In the genomic region with DNA sequence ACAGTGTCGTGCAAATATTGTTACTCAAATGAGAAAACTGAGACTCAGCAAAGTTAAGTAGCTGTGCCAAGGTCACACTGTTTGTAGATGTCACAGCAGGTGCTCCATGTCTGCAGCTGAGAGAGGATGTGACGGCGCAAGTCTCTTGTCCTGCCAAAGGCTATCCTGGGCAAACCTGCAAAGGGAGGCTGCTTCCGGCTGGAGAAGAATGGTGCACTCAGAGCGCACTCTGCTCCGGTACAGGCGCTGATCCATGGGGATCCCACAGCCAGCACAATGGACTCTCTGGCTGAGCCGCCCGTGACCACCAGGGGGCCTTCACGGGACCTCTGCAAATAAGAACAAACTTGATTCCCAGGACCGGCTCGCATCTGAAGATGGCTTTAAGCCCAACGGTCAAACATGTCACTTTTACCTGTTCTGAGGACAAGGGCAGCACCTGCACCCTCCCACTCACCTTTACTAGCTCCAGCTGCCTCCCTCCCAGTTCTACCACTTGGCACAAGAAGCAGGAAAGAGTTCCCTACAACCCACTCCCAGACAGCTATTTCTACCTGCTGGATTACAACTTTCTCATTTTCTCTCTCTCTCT, we compare ENCODE assay signal across 8 cellular contexts. TPM values are rescaled to one million over a fixed set of nuclear protein-coding genes. Genes with fewer than 3 reads are reported as not detected.
DNase-seq lines count a peak whose midpoint lies in the region; ATAC-seq and TF ChIP-seq lines count a peak whose summit lies in the region.

No MANE protein-coding gene starts in this region.

- no peaks in the 10 kb centered on the region for H4K20me1 ChIP-seq in neural cell (ENCODE audit: insufficient read depth)

- H3K36me3 Mint-ChIP-seq in CD4-positive, alpha-beta T cell (ENCODE audit: low read depth), result no peaks in the 10 kb centered on the region

- H3K4me1 ChIP-seq in HEK293 (ENCODE audit: control insufficient read depth, insufficient read depth, low read length) (no peaks in the 10 kb centered on the region), suprapubic skin (peaks cover 24% of the 10 kb centered on the region)

- no peak for TF ChIP-seq POLR2A in suprapubic skin (IDR thresholded peaks at IDR 0.05)

- H3K27ac Mint-ChIP-seq in CD4-positive, alpha-beta T cell, result no peak overlapping the region

- H2AFZ ChIP-seq in neural cell (ENCODE audit: low read depth, low read length), result no peak overlapping the region

- H3K36me3 ChIP-seq in HEK293 (ENCODE audit: control insufficient read depth in 2 of 2, insufficient read depth in 1 of 2, low read length in 2 of 2) (no peaks in the 10 kb centered on the region), neural cell (ENCODE audit: insufficient read depth, low read length) (no peaks in the 10 kb centered on the region), suprapubic skin (no peaks in the 10 kb centered on the region)

- H3K9me3 ChIP-seq in CD4-positive, alpha-beta T cell (ENCODE audit: control insufficient read depth, low read length), result no peaks in the 10 kb centered on the region
- H3K9me3 ChIP-seq in HEK293 (ENCODE audit: control insufficient read depth, insufficient read depth, low read depth, low read length) (no peaks in the 10 kb centered on the region), neural cell (ENCODE audit: low read length) (no peaks in the 10 kb centered on the region), suprapubic skin (no peaks in the 10 kb centered on the region)

- H3K4me2 ChIP-seq in neural cell (ENCODE audit: low read length), result no peak overlapping the region

- no peak overlapping the region for H3K27ac ChIP-seq in CD4-positive, alpha-beta T cell (ENCODE audit: low read depth, low read length)
- H3K27ac ChIP-seq in HEK293 (ENCODE audit: extremely low read depth, low read depth, low read length) (no peak overlapping the region), neural cell (ENCODE audit: low read length) (no peak overlapping the region), suprapubic skin (no peak overlapping the region)

- ATAC-seq in CD4-positive, alpha-beta T cell (ENCODE audit: poor library complexity), result no peak
- no peak for ATAC-seq in GM21576 (IDR thresholded peaks at IDR 0.05; ENCODE audit: unreplicated experiment)

- POLR2A ChIA-PET in CD4-positive, alpha-beta T cell (lab: Charles Lee), result no interaction called here
- POLR2A ChIA-PET in HEK293 (lab: Yijun Ruan, JAX), result no interaction called here

- TF ChIP-seq EP300 in neural cell (conservative IDR thresholded peaks at IDR 0.05; ENCODE audit: poor library complexity, severe bottlenecking) (no peak), suprapubic skin (IDR thresholded peaks at IDR 0.05) (no peak)

- DNase-seq in CD4-positive, alpha-beta T cell, result peak in 8 of 10 experiments; percentile 8 to 46 (median 26)
- peak; percentile 37 for DNase-seq in NCI-H526 treated with DMSO at 0.1 percent for 48 hours (lab: John Stamatoyannopoulos, UW)
- DNase-seq in activated T-cell treated with anti-CD3 and anti-CD28 coated beads for 48 hours (ENCODE audit: low read depth), result peak; percentile 33
- peak; percentile 64 for DNase-seq in fibroblast of peridontal ligament (ENCODE audit: extremely low read depth)
- peak; percentile 84 to 88 for DNase-seq in suprapubic skin (ENCODE audit: low spot score in 2 of 2)

- H3K79me2 ChIP-seq in neural cell (replicated peaks; ENCODE audit: insufficient read depth, low read length), result no peaks in the 10 kb centered on the region

- no peaks in the 10 kb centered on the region for H3F3A ChIP-seq in neural cell (ENCODE audit: insufficient read depth, low read length, poor library complexity, severe bottlenecking)

- H3K9me3 Mint-ChIP-seq in CD4-positive, alpha-beta T cell, result no peaks in the 10 kb centered on the region

- H3K9ac ChIP-seq in neural cell (ENCODE audit: low read length), result no peak overlapping the region

- 12% methylated on average over 10 of the region's 13 CpGs for WGBS in suprapubic skin

- H3K27me3 Mint-ChIP-seq in CD4-positive, alpha-beta T cell, result no peaks in the 10 kb centered on the region

- intact Hi-C loops in CD4-positive, alpha-beta T cell (cut with DNase I, micrococcal nuclease), result no loop called here

- H3K27me3 ChIP-seq in CD4-positive, alpha-beta T cell (ENCODE audit: control insufficient read depth, insufficient read depth, low read length), result no peaks in the 10 kb centered on the region
- H3K27me3 ChIP-seq in neural cell (ENCODE audit: insufficient read depth, low read depth, low read length), result no peaks in the 10 kb centered on the region
- no peaks in the 10 kb centered on the region for H3K27me3 ChIP-seq in suprapubic skin

- H3K4me3 ChIP-seq in HEK293 (ENCODE audit: low read depth, low read length) (no peak overlapping the region), neural cell (ENCODE audit: low read length) (no peak overlapping the region), suprapubic skin (no peak overlapping the region)

- TF ChIP-seq CTCF in CD4-positive, alpha-beta T cell (IDR thresholded peaks at IDR 0.05), result peak; percentile 57
- peak; percentile 80 for TF ChIP-seq CTCF in HEK293 (tag by site-specific recombination; IDR thresholded peaks at IDR 0.05)
- TF ChIP-seq CTCF in neural cell (IDR thresholded peaks at IDR 0.05; ENCODE audit: poor library complexity, severe bottlenecking), result peak; percentile 65
- TF ChIP-seq CTCF in suprapubic skin (IDR thresholded peaks at IDR 0.05), result peak; percentile 64 to 81

- CTCF ChIA-PET in CD4-positive, alpha-beta T cell (lab: Charles Lee), result interaction anchor here (1.3 to 1.5 kb wide), 2 partner anchors 14 to 147 kb away, joined by 3 to 5 read pairs; no protein-coding TSS in a partner anchor
- CTCF ChIA-PET in HEK293 (lab: Yijun Ruan, JAX), result interaction anchor here (0.5 to 5.6 kb wide), 36 partner anchors 10 to 1907 kb away, joined by 3 to 59 read pairs (median 4); partner anchors contain the start of gene NEK2

- peaks cover 6% of the 10 kb centered on the region for H3K4me1 Mint-ChIP-seq in CD4-positive, alpha-beta T cell (ENCODE audit: low read depth)

- no peak overlapping the region for H3K4me3 Mint-ChIP-seq in CD4-positive, alpha-beta T cell

- peak; percentile 32 for TF ChIP-seq RAD21 in neural cell (conservative IDR thresholded peaks at IDR 0.05)

- no peaks in the 10 kb centered on the region for H3K9me2 ChIP-seq in neural cell (ENCODE audit: insufficient read depth, low read length)

TF ChIP-seq in HEK293, 187 proteins besides CTCF, POLR2A, EP300 and RAD21 (continues in another document):
- TF ChIP-seq, protein P1, sequence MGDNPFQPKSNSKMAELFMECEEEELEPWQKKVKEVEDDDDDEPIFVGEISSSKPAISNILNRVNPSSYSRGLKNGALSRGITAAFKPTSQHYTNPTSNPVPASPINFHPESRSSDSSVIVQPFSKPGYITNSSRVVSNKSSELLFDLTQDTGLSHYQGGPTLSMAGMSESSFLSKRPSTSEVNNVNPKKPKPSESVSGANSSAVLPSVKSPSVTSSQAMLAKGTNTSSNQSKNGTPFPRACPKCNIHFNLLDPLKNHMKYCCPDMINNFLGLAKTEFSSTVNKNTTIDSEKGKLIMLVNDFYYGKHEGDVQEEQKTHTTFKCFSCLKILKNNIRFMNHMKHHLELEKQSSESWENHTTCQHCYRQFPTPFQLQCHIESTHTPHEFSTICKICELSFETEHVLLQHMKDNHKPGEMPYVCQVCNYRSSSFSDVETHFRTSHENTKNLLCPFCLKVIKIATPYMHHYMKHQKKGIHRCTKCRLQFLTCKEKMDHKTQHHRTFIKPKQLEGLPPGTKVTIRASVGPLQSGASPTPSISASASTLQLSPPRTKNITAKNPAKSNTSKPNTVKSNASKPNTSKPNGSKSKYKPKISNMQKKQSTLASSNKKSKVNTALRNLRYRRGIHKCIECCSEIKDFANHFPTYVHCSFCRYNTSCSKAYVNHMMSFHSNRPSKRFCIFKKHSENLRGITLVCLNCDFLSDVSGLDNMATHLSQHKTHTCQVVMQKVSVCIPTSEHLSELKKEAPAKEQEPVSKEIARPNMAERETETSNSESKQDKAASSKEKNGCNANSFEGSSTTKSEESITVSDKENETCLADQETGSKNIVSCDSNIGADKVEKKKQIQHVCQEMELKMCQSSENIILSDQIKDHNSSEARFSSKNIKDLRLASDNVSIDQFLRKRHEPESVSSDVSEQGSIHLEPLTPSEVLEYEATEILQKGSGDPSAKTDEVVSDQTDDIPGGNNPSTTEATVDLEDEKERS (tag by site-specific recombination; IDR thresholded peaks at IDR 0.05), result no peak
- TF ChIP-seq SCRT2 (tag by site-specific recombination; IDR thresholded peaks at IDR 0.05) (0 out of 2 replicates have a peak, but pooled peaks have one; percentile 41), ZNF660 (tag by site-specific recombination; IDR thresholded peaks at IDR 0.05) (peak; percentile 88), ZNF843 (tag by site-specific recombination; IDR thresholded peaks at IDR 0.05) (peak; percentile 21; the same call in 1 of the 2 replicates)

TF ChIP-seq in neural cell, 6 proteins besides CTCF, POLR2A, EP300 and RAD21 (continues in another document):
- TF ChIP-seq POLR2AphosphoS5 (IDR thresholded peaks at IDR 0.05) (no peak), TAF1 (IDR thresholded peaks at IDR 0.05; ENCODE audit: low read depth) (no peak), MXI1 (conservative IDR thresholded peaks at IDR 0.05; ENCODE audit: poor library complexity, severe bottlenecking) (no peak), EZH2 (IDR thresholded peaks at IDR 0.05; ENCODE audit: borderline replicate concordance, insufficient read depth, low read length, poor library complexity, severe bottlenecking) (no peak)

RNA-seq across cellular contexts. Expression of gene RD3, which starts 21.9 kb away (rescaled TPM):
- total RNA-seq in CD4-positive, alpha-beta T cell, result not detected
- 0.11 and 1.0 TPM in 2 replicates for polyA plus RNA-seq in neural cell
- 0.24 and 0.58 TPM in 2 replicates for polyA minus RNA-seq in neural cell
- not detected for total RNA-seq in suprapubic skin

Comparison
In these comparisons a context has a peak if more than half of its experiments do, and no peak if none do; other contexts are left out.
1. DNase-seq: peak in every context shown above with its lines; median percentile 86 in suprapubic skin; 64 in fibroblast of peridontal ligament; 37 in NCI-H526 treated with DMSO at 0.1 percent for 48 hours; 33 in activated T-cell treated with anti-CD3 and anti-CD28 coated beads for 48 hours; 26 in CD4-positive, alpha-beta T cell.